ENCODE assay signal across 1 cellular context in genomic region chr7:43582503-43583423, GRCh38.
A peak's percentile ranks its signal among the peaks of the same experiment; 100 is the strongest.
TF ChIP-seq lines count a peak whose summit lies in the region.

TSS of gene STK17A (plus strand) at chr7:43583108. CDS start at chr7:43583244, 136 bp downstream.

TF ChIP-seq in SK-N-SH, 30 proteins besides CTCF, POLR2A, EP300 and RAD21 (continued from another document):
- TF ChIP-seq, protein P1, sequence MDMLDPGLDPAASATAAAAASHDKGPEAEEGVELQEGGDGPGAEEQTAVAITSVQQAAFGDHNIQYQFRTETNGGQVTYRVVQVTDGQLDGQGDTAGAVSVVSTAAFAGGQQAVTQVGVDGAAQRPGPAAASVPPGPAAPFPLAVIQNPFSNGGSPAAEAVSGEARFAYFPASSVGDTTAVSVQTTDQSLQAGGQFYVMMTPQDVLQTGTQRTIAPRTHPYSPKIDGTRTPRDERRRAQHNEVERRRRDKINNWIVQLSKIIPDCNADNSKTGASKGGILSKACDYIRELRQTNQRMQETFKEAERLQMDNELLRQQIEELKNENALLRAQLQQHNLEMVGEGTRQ (IDR thresholded peaks at IDR 0.05; ENCODE audit: borderline replicate concordance, low read depth, low read length) = peak; percentile 4; the same call in 1 of the 2 replicates
- TF ChIP-seq SIN3A (IDR thresholded peaks at IDR 0.05; ENCODE audit: borderline replicate concordance, low read depth, low read length) (peak; percentile 32; the same call in 1 of the 2 replicates), RCOR1 (IDR thresholded peaks at IDR 0.05; ENCODE audit: low read length) (peak; percentile 97), POLR2AphosphoS5 (IDR thresholded peaks at IDR 0.05; ENCODE audit: low read depth, low read length) (peak; percentile 99), REST (IDR thresholded peaks at IDR 0.05; ENCODE audit: low read depth, low read length) (peak; percentile 68; the same call in 1 of the 2 replicates), SMC3 (IDR thresholded peaks at IDR 0.05; ENCODE audit: low read depth, low read length) (peak; percentile 100), GATA2 (CRISPR knock-in tag; IDR thresholded peaks at IDR 0.05) (peak; percentile 13; the same call in 1 of the 2 replicates), PBX3 (IDR thresholded peaks at IDR 0.05) (peak; percentile 89), FOXM1 (IDR thresholded peaks at IDR 0.05; ENCODE audit: low read depth) (peak; percentile 79; the same call in 1 of the 2 replicates)
